In genomic region chr6:105600342-105601293, GRCh38 we compare ENCODE assay signal across 8 cellular contexts.
DNase-seq lines count a peak whose midpoint lies in the region; ATAC-seq, FAIRE-seq and TF ChIP-seq lines count a peak whose summit lies in the region.

No MANE protein-coding gene starts in this region.

- H3K9me3 Mint-ChIP-seq in activated CD8-positive, alpha-beta memory T cell treated with anti-CD3 and anti-CD28 coated beads, Interleukin-2, amount 10 ng/mL, durations not matched to agents 7 days and 5 days (ENCODE audit: low read depth): peaks cover 7% of the 10 kb centered on the region

- SMC1A ChIA-PET in GM12878 (lab: Charles Lee; ENCODE audit: uncharacterized antibody, unreplicated experiment): interaction anchor here (0.6 to 3.7 kb wide), 19 partner anchors 9 to 502 kb away, joined by 3 to 40 read pairs (median 5); no protein-coding TSS in a partner anchor

- peak overlapping the region; percentile 88 for H3K27ac Mint-ChIP-seq in activated CD8-positive, alpha-beta memory T cell treated with anti-CD3 and anti-CD28 coated beads, Interleukin-2, amount 10 ng/mL, durations not matched to agents 7 days and 5 days

- no peak overlapping the region for H3K4me3 ChIP-seq in GM12878
- H3K4me3 ChIP-seq in tibial artery: no peak overlapping the region

- H3K4me2 ChIP-seq in GM12878 (ENCODE audit: control insufficient read depth, insufficient read depth): peak overlapping the region; percentile 95

- TF ChIP-seq EP300 in GM12878 (IDR thresholded peaks at IDR 0.05; ENCODE audit: borderline replicate concordance in 1 of 2, control insufficient read depth in 1 of 2, low read depth in 2 of 2, low read length in 2 of 2): no peak

- POLR2A ChIA-PET in GM12878 (lab: Charles Lee): interaction anchor here (1.5 to 2.1 kb wide), 5 partner anchors 20 to 147 kb away, joined by 6 to 9 read pairs (median 8); no protein-coding TSS in a partner anchor

- TF ChIP-seq RAD21 in GM12878 (IDR thresholded peaks at IDR 0.05; ENCODE audit: insufficient read depth, low read depth, low read length): no peak

- WGBS in GM12878 (ENCODE audit: insufficient coverage, insufficient replicate concordance, low lambda C conversion rate, missing lambda C conversion rate): 68% methylated on average over 9 of the region's 9 CpGs

- H3K27me3 Mint-ChIP-seq in activated CD8-positive, alpha-beta memory T cell treated with anti-CD3 and anti-CD28 coated beads, Interleukin-2, amount 10 ng/mL, durations not matched to agents 7 days and 5 days: no peaks in the 10 kb centered on the region

- RAD21 ChIA-PET in GM12878 (lab: Charles Lee; ENCODE audit: unreplicated experiment): interaction anchor here (0.7 to 4.6 kb wide), 11 partner anchors 9 to 148 kb away, joined by 3 to 58 read pairs (median 6); no protein-coding TSS in a partner anchor

- H3K4me3 Mint-ChIP-seq in activated CD8-positive, alpha-beta memory T cell treated with anti-CD3 and anti-CD28 coated beads, Interleukin-2, amount 10 ng/mL, durations not matched to agents 7 days and 5 days: no peak overlapping the region

- no peak for TF ChIP-seq POLR2A in GM12878 (IDR thresholded peaks at IDR 0.05; ENCODE audit: low read depth, low read length)

- FAIRE-seq in GM12878 (lab: Jason Lieb, UNC): no peak

- intact Hi-C loops in GM12878 (cut with micrococcal nuclease; ENCODE audit: unreplicated experiment): loop anchor here (1.0 to 2.0 kb wide), 2 partner anchors 46 to 116 kb away; no protein-coding TSS in a partner anchor
- intact Hi-C loops in tibial artery (cut with DNase I; ENCODE audit: low total_unique reads): no loop called here

- no peaks in the 10 kb centered on the region for H4K20me1 ChIP-seq in GM12878 (ENCODE audit: control insufficient read depth, insufficient read depth)

- no peaks in the 10 kb centered on the region for H3K27me3 ChIP-seq in GM12878 (replicated peaks in 1 of 2; ENCODE audit: control insufficient read depth in 2 of 2, insufficient read depth in 2 of 2, low read length in 1 of 2)
- H3K27me3 ChIP-seq in tibial artery: no peaks in the 10 kb centered on the region

- peaks cover 7% of the 10 kb centered on the region; the same call in 2 of the 3 replicates for H3K9me3 ChIP-seq in GM12878 (replicated peaks; ENCODE audit: control insufficient read depth, insufficient read depth, low read length)
- no peaks in the 10 kb centered on the region for H3K9me3 ChIP-seq in tibial artery

- no peaks in the 10 kb centered on the region for H3K36me3 ChIP-seq in GM12878 (ENCODE audit: control insufficient read depth in 2 of 2, insufficient read depth in 2 of 2, low read length in 1 of 2)
- no peaks in the 10 kb centered on the region for H3K36me3 ChIP-seq in tibial artery

- H3K9ac ChIP-seq in GM12878 (ENCODE audit: control insufficient read depth, insufficient read depth, low read length): peak overlapping the region; percentile 47; the same call in 1 of the 2 replicates

- H3K4me1 ChIP-seq in GM12878 (ENCODE audit: control insufficient read depth, insufficient read depth, low read length) (peaks cover 24% of the 10 kb centered on the region), tibial artery (peaks cover 0 to 67% (median 31%) of the 10 kb centered on the region in 4 donors)

- H3K36me3 Mint-ChIP-seq in activated CD8-positive, alpha-beta memory T cell treated with anti-CD3 and anti-CD28 coated beads, Interleukin-2, amount 10 ng/mL, durations not matched to agents 7 days and 5 days: peaks cover 22% of the 10 kb centered on the region

- in situ Hi-C loops in GM12878 (cut with MboI): no loop called here

- peak overlapping the region; percentile 86 for H3K27ac ChIP-seq in GM12878 (ENCODE audit: control insufficient read depth, insufficient read depth)
- peak overlapping the region; percentile 66 to 67 for H3K27ac ChIP-seq in tibial artery

- no peaks in the 10 kb centered on the region for H3K79me2 ChIP-seq in GM12878 (ENCODE audit: control insufficient read depth, insufficient read depth, low read length)

- CTCF ChIA-PET in activated CD8-positive, alpha-beta memory T cell treated with anti-CD3 and anti-CD28 coated beads, Interleukin-2, amount 10 ng/mL, durations not matched to agents 7 days and 5 days (lab: Charles Lee): interaction anchor here (1.2 to 2.0 kb wide), 5 partner anchors 10 to 45 kb away, joined by 3 to 8 read pairs (median 3); no protein-coding TSS in a partner anchor
- CTCF ChIA-PET in GM12878 (lab: Yijun Ruan, JAX): interaction anchor here (0.6 to 3.3 kb wide), 8 partner anchors 10 to 98 kb away, joined by 3 to 14 read pairs (median 5); no protein-coding TSS in a partner anchor

- H2AFZ ChIP-seq in GM12878 (ENCODE audit: control insufficient read depth, low read depth, low read length): peak overlapping the region; percentile 78

- H3K4me1 Mint-ChIP-seq in activated CD8-positive, alpha-beta memory T cell treated with anti-CD3 and anti-CD28 coated beads, Interleukin-2, amount 10 ng/mL, durations not matched to agents 7 days and 5 days: peaks cover 38% of the 10 kb centered on the region

- no peak for ATAC-seq in activated CD8-positive, alpha-beta memory T cell treated with anti-CD3 and anti-CD28 coated beads, Interleukin-2, amount 10 ng/mL, durations not matched to agents 7 days and 5 days
- no peak for ATAC-seq in GM12878
- no peak for ATAC-seq in GM19324 (IDR thresholded peaks at IDR 0.05; ENCODE audit: low FRiP score, unreplicated experiment)
- no peak for ATAC-seq in HG03432 (IDR thresholded peaks at IDR 0.05; ENCODE audit: unreplicated experiment)

- BruUV-seq in GM12878 (replicated peaks; lab: Mats Ljungman, UMichigan): TSS peak; percentile 100

- TF ChIP-seq CTCF in GM12878 (IDR thresholded peaks at IDR 0.05 in 2 of 3, conservative IDR thresholded peaks at IDR 0.05 in 1 of 3; ENCODE audit: control insufficient read depth in 2 of 3, extremely low read depth in 1 of 3, insufficient read depth in 1 of 3, low read depth in 3 of 3, low read length in 3 of 3): no peak
- TF ChIP-seq CTCF in tibial artery (IDR thresholded peaks at IDR 0.05): no peak

- DNase-seq in activated CD8-positive, alpha-beta memory T cell treated with anti-CD3 and anti-CD28 coated beads, Interleukin-2, amount 10 ng/mL, durations not matched to agents 7 days and 5 days: no peak
- DNase-seq in activated CD8-positive, alpha-beta memory T cell treated with anti-CD3 and anti-CD28 coated beads, Interleukin-2, amount 50 U/mL, for 48 hours: no peak
- DNase-seq in GM12878 (ENCODE audit: low read depth, low spot score) (no peak), iris pigment epithelial cell (ENCODE audit: low read depth) (peak; percentile 97), tibial artery (no peak), NCI-H1417 treated with DMSO at 0.1 percent for 48 hours (lab: John Stamatoyannopoulos, UW) (no peak)

TF ChIP-seq in GM12878, 131 proteins besides CTCF, POLR2A, EP300 and RAD21 (continues in another document):
- TF ChIP-seq SMAD1 (IDR thresholded peaks at IDR 0.05; ENCODE audit: low read depth, partially characterized antibody): no peak
- TF ChIP-seq CHD1 (IDR thresholded peaks at IDR 0.05; ENCODE audit: low read depth, low read length): no peak
- no peak for TF ChIP-seq ZNF274 (IDR thresholded peaks at IDR 0.05; ENCODE audit: insufficient read depth, insufficient read length)
- TF ChIP-seq MEF2B (IDR thresholded peaks at IDR 0.05; ENCODE audit: partially characterized antibody, poor library complexity, severe bottlenecking): no peak
- no peak for TF ChIP-seq USF2 (IDR thresholded peaks at IDR 0.05; ENCODE audit: borderline replicate concordance, low read depth, low read length)
- no peak for TF ChIP-seq FOS (IDR thresholded peaks at IDR 0.05; ENCODE audit: borderline replicate concordance, extremely low read depth, insufficient read length)
- no peak for TF ChIP-seq MEF2A (IDR thresholded peaks at IDR 0.05; ENCODE audit: insufficient read depth, low read depth, low read length)
- TF ChIP-seq IKZF1 (conservative IDR thresholded peaks at IDR 0.05): no peak
- no peak for TF ChIP-seq TAF1 (IDR thresholded peaks at IDR 0.05; ENCODE audit: borderline replicate concordance, low read depth, low read length)
- TF ChIP-seq YBX1 (IDR thresholded peaks at IDR 0.05): no peak
- TF ChIP-seq PAX8 (IDR thresholded peaks at IDR 0.05): no peak
- no peak for TF ChIP-seq GATAD2B (conservative IDR thresholded peaks at IDR 0.05; ENCODE audit: low read depth)
- no peak for TF ChIP-seq E2F8 (IDR thresholded peaks at IDR 0.05; ENCODE audit: low read depth, partially characterized antibody)
- no peak for TF ChIP-seq CREM (IDR thresholded peaks at IDR 0.05; ENCODE audit: low read depth)
- no peak for TF ChIP-seq SIX5 (IDR thresholded peaks at IDR 0.05; ENCODE audit: low read depth, low read length, severe bottlenecking)
- TF ChIP-seq SRF (IDR thresholded peaks at IDR 0.05; ENCODE audit: low read depth in 2 of 2, low read length in 2 of 2): no peak
- no peak for TF ChIP-seq HDAC6 (IDR thresholded peaks at IDR 0.05; ENCODE audit: unreplicated experiment)
